In genomic region chr5:129904667-129905466, GRCh38 we compare ENCODE assay signal across 9 cellular contexts. TPM values are rescaled to one million over a fixed set of nuclear protein-coding genes. Genes with fewer than 3 reads are reported as not detected.
DNase-seq lines count a peak whose midpoint lies in the region; ATAC-seq, FAIRE-seq and TF ChIP-seq lines count a peak whose summit lies in the region.
"Had no signal": no experiment of that assay in that cellular context is flagged by ENCODE, and none has a peak within 500 bp of the region (broad histone marks: within the 10 kb centered on the region; RNA-seq: fewer than 3 reads in every experiment).

No MANE protein-coding gene starts in this region.

- H3K27ac Mint-ChIP-seq in effector memory CD8-positive, alpha-beta T cell, result no peak overlapping the region
- no peak overlapping the region for H3K27ac Mint-ChIP-seq in mesothelial cell of epicardium

- H3K36me3 Mint-ChIP-seq in effector memory CD8-positive, alpha-beta T cell (ENCODE audit: insufficient read depth), result no peaks in the 10 kb centered on the region
- no peaks in the 10 kb centered on the region for H3K36me3 Mint-ChIP-seq in mesothelial cell of epicardium

- H3K4me3 Mint-ChIP-seq in effector memory CD8-positive, alpha-beta T cell, result peak overlapping the region; percentile 73 to 76
- peak overlapping the region; percentile 75 for H3K4me3 Mint-ChIP-seq in mesothelial cell of epicardium

- H3K4me3 ChIP-seq in H7 (ENCODE audit: insufficient read depth, low read depth, low read length), result peak overlapping the region; percentile 65
- peak overlapping the region; percentile 60 for H3K4me3 ChIP-seq in NT2/D1 (ENCODE audit: insufficient read length, low read depth)

- peaks cover 11 to 14% of the 10 kb centered on the region in 2 donors for H3K4me1 Mint-ChIP-seq in effector memory CD8-positive, alpha-beta T cell (ENCODE audit: low read depth in 2 of 2)
- peaks cover 18% of the 10 kb centered on the region for H3K4me1 Mint-ChIP-seq in mesothelial cell of epicardium

- ATAC-seq in effector memory CD8-positive, alpha-beta T cell (replicated peaks), result peak; percentile 17

- peak; percentile 43 for DNase-seq in GM13976 (ENCODE audit: low spot score)
- peak; percentile 72 for DNase-seq in H7
- no peak for DNase-seq in NT2/D1 (ENCODE audit: low read depth, low spot score)
- no peak for DNase-seq in effector memory CD8-positive, alpha-beta T cell
- DNase-seq in mesothelial cell of epicardium (ENCODE audit: low spot score in 2 of 2, unreplicated experiment in 2 of 2), result peak in 1 of 2 experiments; percentile 59
- peak; percentile 30 for DNase-seq in urothelium cell line (ENCODE audit: low spot score)
- no peak for DNase-seq in middle frontal gyrus (ENCODE audit: extremely low spot score, low spot score)
- DNase-seq in NCI-H2029 treated with DMSO at 0.1 percent for 48 hours (lab: John Stamatoyannopoulos, UW), result no peak

- H3K36me3 ChIP-seq in H7 (replicated peaks; ENCODE audit: control insufficient read depth, insufficient read depth, low read length) (no peaks in the 10 kb centered on the region), NT2/D1 (ENCODE audit: insufficient read depth, insufficient read length, low read length) (no peaks in the 10 kb centered on the region)

- peaks cover 0 to 7% of the 10 kb centered on the region in 2 donors for H3K9me3 Mint-ChIP-seq in effector memory CD8-positive, alpha-beta T cell
- no peaks in the 10 kb centered on the region for H3K9me3 Mint-ChIP-seq in mesothelial cell of epicardium

- no peaks in the 10 kb centered on the region for H3K4me1 ChIP-seq in NT2/D1 (ENCODE audit: insufficient read depth, insufficient read length)

- in situ Hi-C loops in GM13976 (cut with MboI; ENCODE audit: low sequenced_read_pairs, unreplicated experiment), result no loop called here

- H3K9me3 ChIP-seq in NT2/D1 (ENCODE audit: insufficient read depth, low read length), result no peaks in the 10 kb centered on the region

- H3K9ac ChIP-seq in NT2/D1 (ENCODE audit: insufficient read length, low read depth), result peak overlapping the region; percentile 74

- peaks cover 29 to 51% of the 10 kb centered on the region in 2 donors for H3K27me3 Mint-ChIP-seq in effector memory CD8-positive, alpha-beta T cell
- peaks cover 57% of the 10 kb centered on the region for H3K27me3 Mint-ChIP-seq in mesothelial cell of epicardium (ENCODE audit: low read depth)

- H3K27me3 ChIP-seq in H7 (ENCODE audit: control insufficient read depth, insufficient read depth, low read length) (peaks cover 45% of the 10 kb centered on the region), NT2/D1 (ENCODE audit: insufficient read depth, insufficient read length) (peaks cover 43% of the 10 kb centered on the region)

- no peak for TF ChIP-seq CTCF in GM13976 (IDR thresholded peaks at IDR 0.05; ENCODE audit: borderline replicate concordance, control extremely low read depth, extremely low read depth, insufficient read depth, missing control alignments)
- TF ChIP-seq CTCF in mesothelial cell of epicardium (IDR thresholded peaks at IDR 0.05; ENCODE audit: unreplicated experiment), result no peak

- no peak for FAIRE-seq in urothelium cell line (lab: Jason Lieb, UNC)

RNA-seq across cellular contexts. Expression of gene CHSY3, which starts 0.6 kb away (rescaled TPM):
- 0.55 and 1.1 TPM in 2 replicates for total RNA-seq in H7 (2014; rRNA removed; shearing (Covaris generic))
- 3.6 to 4.8 TPM (median 3.6 TPM) in 3 replicates for total RNA-seq in mesothelial cell of epicardium
- total RNA-seq: T-helper 2 cell treated with Interferon-gamma antibody and Interleukin-4, amounts not matched to agents 100 ng/mL and 5 ng/mL, for 36 hours had no signal

Comparison
In these comparisons a context has a peak if more than half of its experiments do, and no peak if none do; other contexts are left out.
1. DNase-seq: peak in GM13976 (single experiment), H7 (single experiment) and urothelium cell line (single experiment); none in NT2/D1 (single experiment), effector memory CD8-positive, alpha-beta T cell (0 of 3), middle frontal gyrus (single experiment) and NCI-H2029 treated with DMSO at 0.1 percent for 48 hours (single experiment).